Comparison of ENCODE assay signal across 12 cellular contexts in genomic region chr1:175287849-175288248, GRCh38.
DNase-seq lines count a peak whose midpoint lies in the region; ATAC-seq and TF ChIP-seq lines count a peak whose summit lies in the region.
"Had no signal": no experiment of that assay in that cellular context is flagged by ENCODE, and none has a peak within 500 bp of the region (broad histone marks: within the 10 kb centered on the region; RNA-seq: fewer than 3 reads in every experiment).

No MANE protein-coding gene starts in this region.

- peaks cover 15% of the 10 kb centered on the region for H3K4me1 Mint-ChIP-seq in activated naive CD8-positive, alpha-beta T cell treated with anti-CD3 and anti-CD28 coated beads, Interleukin-2, amount 10 ng/mL, durations not matched to agents 7 days and 5 days
- no peaks in the 10 kb centered on the region for H3K4me1 Mint-ChIP-seq in Calu3 (ENCODE audit: low read depth, unreplicated experiment)

- intact Hi-C loops in Calu3 (cut with micrococcal nuclease; ENCODE audit: unreplicated experiment): no loop called here

- CTCF ChIA-PET in Calu3 (lab: Charles Lee): no interaction called here

- POLR2A ChIA-PET in activated naive CD8-positive, alpha-beta T cell treated with anti-CD3 and anti-CD28 coated beads, Interleukin-2, amount 10 ng/mL, durations not matched to agents 7 days and 5 days (lab: Charles Lee): no interaction called here

- peaks cover 15% of the 10 kb centered on the region for H3K27me3 Mint-ChIP-seq in activated naive CD8-positive, alpha-beta T cell treated with anti-CD3 and anti-CD28 coated beads, Interleukin-2, amount 10 ng/mL, durations not matched to agents 7 days and 5 days
- peaks cover 14% of the 10 kb centered on the region for H3K27me3 Mint-ChIP-seq in Calu3 (ENCODE audit: unreplicated experiment)

- H3K36me3 Mint-ChIP-seq in activated naive CD8-positive, alpha-beta T cell treated with anti-CD3 and anti-CD28 coated beads, Interleukin-2, amount 10 ng/mL, durations not matched to agents 7 days and 5 days: no peaks in the 10 kb centered on the region
- H3K36me3 Mint-ChIP-seq in Calu3 (ENCODE audit: insufficient read depth, unreplicated experiment): no peaks in the 10 kb centered on the region
- H3K36me3 Mint-ChIP-seq: CD14-positive monocyte had no signal

- TF ChIP-seq CTCF in Calu3 (IDR thresholded peaks at IDR 0.05; ENCODE audit: unreplicated experiment): no peak

- H3K9me3 Mint-ChIP-seq in activated naive CD8-positive, alpha-beta T cell treated with anti-CD3 and anti-CD28 coated beads, Interleukin-2, amount 10 ng/mL, durations not matched to agents 7 days and 5 days: peaks cover 4% of the 10 kb centered on the region
- no peaks in the 10 kb centered on the region for H3K9me3 Mint-ChIP-seq in Calu3 (ENCODE audit: low read depth, unreplicated experiment)
- H3K9me3 Mint-ChIP-seq: activated T-cell treated with anti-CD3 and anti-CD28 coated beads, Interleukin-2, amount 50 U/mL, for 24 hours had no signal

- H3K27ac Mint-ChIP-seq in activated naive CD8-positive, alpha-beta T cell treated with anti-CD3 and anti-CD28 coated beads, Interleukin-2, amount 10 ng/mL, durations not matched to agents 7 days and 5 days: peak overlapping the region; percentile 69
- no peak overlapping the region for H3K27ac Mint-ChIP-seq in Calu3 (ENCODE audit: unreplicated experiment)
- H3K27ac Mint-ChIP-seq: activated T-cell treated with anti-CD3 and anti-CD28 coated beads, Interleukin-2, amount 50 U/mL, for 24 hours; CD14-positive monocyte had no signal

- no peak overlapping the region for H3K4me3 Mint-ChIP-seq in activated naive CD8-positive, alpha-beta T cell treated with anti-CD3 and anti-CD28 coated beads, Interleukin-2, amount 10 ng/mL, durations not matched to agents 7 days and 5 days
- no peak overlapping the region for H3K4me3 Mint-ChIP-seq in Calu3 (ENCODE audit: low read depth, unreplicated experiment)
- H3K4me3 Mint-ChIP-seq: activated T-cell treated with anti-CD3 and anti-CD28 coated beads, Interleukin-2, amount 50 U/mL, for 24 hours; CD14-positive monocyte had no signal

- no TSS peak for BruUV-seq in Calu3 (replicated peaks; lab: Mats Ljungman, UMichigan)

- ATAC-seq in GM18868 (IDR thresholded peaks at IDR 0.05; ENCODE audit: unreplicated experiment) (peak; percentile 24), GM21515 (IDR thresholded peaks at IDR 0.05; ENCODE audit: unreplicated experiment) (peak; percentile 58), HG03095 (IDR thresholded peaks at IDR 0.05; ENCODE audit: unreplicated experiment) (peak; percentile 57)
- ATAC-seq in activated naive CD8-positive, alpha-beta T cell treated with anti-CD3 and anti-CD28 coated beads, Interleukin-2, amount 10 ng/mL, durations not matched to agents 7 days and 5 days (ENCODE audit: low read depth): no peak

- no peak for DNase-seq in activated naive CD8-positive, alpha-beta T cell treated with anti-CD3 and anti-CD28 coated beads, Interleukin-2, amount 10 ng/mL, durations not matched to agents 7 days and 5 days
- DNase-seq in Calu3 (no peak), midbrain (lab: John Stamatoyannopoulos, UW) (no peak)
- no peak for DNase-seq in activated CD8-positive, alpha-beta memory T cell treated with anti-CD3 and anti-CD28 coated beads, Interleukin-2, amount 50 U/mL, for 4 hours
- no peak for DNase-seq in stimulated activated naive CD4-positive, alpha-beta T cell treated with Interleukin-2 at 50 U/mL for 16 hours (lab: John Stamatoyannopoulos, UW)
- DNase-seq: activated T-cell treated with anti-CD3 and anti-CD28 coated beads, Interleukin-2, amount 50 U/mL, for 24 hours; erythroblast; NCI-H1436 had no signal
